Comparison of ENCODE assay signal across 18 cellular contexts in genomic region chr1:167128261-167129227, GRCh38. TPM values are rescaled to one million over a fixed set of nuclear protein-coding genes. Genes with fewer than 3 reads are reported as not detected.
DNase-seq lines count a peak whose midpoint lies in the region; ATAC-seq and TF ChIP-seq lines count a peak whose summit lies in the region.
"Had no signal": no experiment of that assay in that cellular context is flagged by ENCODE, and none has a peak within 500 bp of the region (broad histone marks: within the 10 kb centered on the region; RNA-seq: fewer than 3 reads in every experiment).

No MANE protein-coding gene starts in this region.

- 84% methylated on average over 17 of the region's 17 CpGs for WGBS in esophagus muscularis mucosa

- peaks cover 0 to 30% (median 0%) of the 10 kb centered on the region in 4 donors for H3K27me3 ChIP-seq in esophagus muscularis mucosa
- H3K27me3 ChIP-seq: BLaER1, SJCRH30, vagina had no signal

- H3K27ac Mint-ChIP-seq in stimulated activated naive CD8-positive, alpha-beta T cell treated with anti-CD3 and anti-CD28 coated beads, Interleukin-15, amount 100 ng/mL, for 72 hours: peak overlapping the region in 1 of 2 donors; percentile 0
- no peak overlapping the region for H3K27ac Mint-ChIP-seq in stimulated activated effector memory CD8-positive, alpha-beta T cell treated with anti-CD3 and anti-CD28 coated beads, Interleukin-12 subunit alpha, Interleukin-12 subunit beta, amount 100 ng/mL, for 72 hours
- H3K27ac Mint-ChIP-seq: activated naive CD4-positive, alpha-beta T cell treated with anti-CD3 and anti-CD28 coated beads for 36 hours had no signal

- no peak for ATAC-seq in stimulated activated naive CD8-positive, alpha-beta T cell treated with anti-CD3 and anti-CD28 coated beads, Interleukin-15, amount 100 ng/mL, for 72 hours
- ATAC-seq in stimulated activated effector memory CD8-positive, alpha-beta T cell treated with anti-CD3 and anti-CD28 coated beads, Interleukin-12 subunit alpha, Interleukin-12 subunit beta, amount 100 ng/mL, for 72 hours: no peak

- POLR2A ChIA-PET in GM10248 (lab: Yijun Ruan, JAX): no interaction called here

- H3K27ac ChIP-seq in esophagus muscularis mucosa (replicated peaks in 1 of 4): no peak overlapping the region
- H3K27ac ChIP-seq: BLaER1, SJCRH30, vagina, WERI-Rb-1 had no signal

- H3K9me3 Mint-ChIP-seq in stimulated activated naive CD8-positive, alpha-beta T cell treated with anti-CD3 and anti-CD28 coated beads, Interleukin-15, amount 100 ng/mL, for 72 hours: no peaks in the 10 kb centered on the region
- H3K9me3 Mint-ChIP-seq in stimulated activated effector memory CD8-positive, alpha-beta T cell treated with anti-CD3 and anti-CD28 coated beads, Interleukin-12 subunit alpha, Interleukin-12 subunit beta, amount 100 ng/mL, for 72 hours: no peaks in the 10 kb centered on the region
- H3K9me3 Mint-ChIP-seq: activated naive CD4-positive, alpha-beta T cell treated with anti-CD3 and anti-CD28 coated beads for 36 hours had no signal

- TF ChIP-seq POLR2A in esophagus muscularis mucosa (IDR thresholded peaks at IDR 0.05; ENCODE audit: low read depth): no peak

- no peak overlapping the region for H3K4me3 Mint-ChIP-seq in stimulated activated naive CD8-positive, alpha-beta T cell treated with anti-CD3 and anti-CD28 coated beads, Interleukin-15, amount 100 ng/mL, for 72 hours
- no peak overlapping the region for H3K4me3 Mint-ChIP-seq in stimulated activated effector memory CD8-positive, alpha-beta T cell treated with anti-CD3 and anti-CD28 coated beads, Interleukin-12 subunit alpha, Interleukin-12 subunit beta, amount 100 ng/mL, for 72 hours
- H3K4me3 Mint-ChIP-seq: activated naive CD4-positive, alpha-beta T cell treated with anti-CD3 and anti-CD28 coated beads for 36 hours had no signal

- no peak for TF ChIP-seq EP300 in esophagus muscularis mucosa (IDR thresholded peaks at IDR 0.05)

- peaks cover 33% of the 10 kb centered on the region for H3K27me3 Mint-ChIP-seq in stimulated activated naive CD8-positive, alpha-beta T cell treated with anti-CD3 and anti-CD28 coated beads, Interleukin-15, amount 100 ng/mL, for 72 hours

- intact Hi-C loops in esophagus muscularis mucosa (cut with DNase I): no loop called here

- peaks cover 0 to 29% (median 0%) of the 10 kb centered on the region in 4 donors for H3K36me3 ChIP-seq in esophagus muscularis mucosa
- H3K36me3 ChIP-seq: BLaER1, vagina, WERI-Rb-1 had no signal

- TF ChIP-seq CTCF in GM10248 (IDR thresholded peaks at IDR 0.05; ENCODE audit: control extremely low read depth, extremely low read depth, low read depth, missing control alignments) (peak; percentile 21), esophagus muscularis mucosa (IDR thresholded peaks at IDR 0.05) (no peak)

- CTCF ChIA-PET in GM10248 (lab: Yijun Ruan, JAX): interaction anchor here (1.1 kb wide), 1 partner anchor 69 kb away, joined by 4 read pairs; no protein-coding TSS in a partner anchor

- in situ Hi-C loops in ACHN (cut with HindIII; ENCODE audit: low pct_ligation_motif_present, low pct_unique_long_range_greater_than_20kb, low sequenced_read_pairs): no loop called here

- no peak overlapping the region for H3K4me3 ChIP-seq in esophagus muscularis mucosa
- H3K4me3 ChIP-seq: BLaER1, SJCRH30, vagina had no signal

- no peaks in the 10 kb centered on the region for H3K9me3 ChIP-seq in esophagus muscularis mucosa
- H3K9me3 ChIP-seq: BLaER1, SJCRH30, vagina had no signal

- H3K4me1 Mint-ChIP-seq in stimulated activated naive CD8-positive, alpha-beta T cell treated with anti-CD3 and anti-CD28 coated beads, Interleukin-15, amount 100 ng/mL, for 72 hours: no peaks in the 10 kb centered on the region
- no peaks in the 10 kb centered on the region for H3K4me1 Mint-ChIP-seq in stimulated activated effector memory CD8-positive, alpha-beta T cell treated with anti-CD3 and anti-CD28 coated beads, Interleukin-12 subunit alpha, Interleukin-12 subunit beta, amount 100 ng/mL, for 72 hours

- no peaks in the 10 kb centered on the region for H3K4me1 ChIP-seq in esophagus muscularis mucosa
- H3K4me1 ChIP-seq: SJCRH30, vagina had no signal

- DNase-seq in ACHN (peak; percentile 9), GM10248 (ENCODE audit: extremely low spot score) (no peak), OCI-M1 (lab: John Stamatoyannopoulos, UW) (peak; percentile 34), esophagus muscularis mucosa (ENCODE audit: extremely low spot score) (peak; percentile 85), COLO829 (ENCODE audit: low spot score) (no peak)
- no peak for DNase-seq in stimulated activated naive CD8-positive, alpha-beta T cell treated with anti-CD3 and anti-CD28 coated beads, Interleukin-15, amount 100 ng/mL, for 72 hours
- DNase-seq in stimulated activated effector memory CD8-positive, alpha-beta T cell treated with anti-CD3 and anti-CD28 coated beads, Interleukin-12 subunit alpha, Interleukin-12 subunit beta, amount 100 ng/mL, for 72 hours (ENCODE audit: low spot score in 2 of 2): no peak
- no peak for DNase-seq in stimulated activated CD4-positive, alpha-beta T cell treated with anti-CD3 and anti-CD28 coated beads, Interleukin-15, amount 100 ng/mL, for 24 hours
- DNase-seq: activated naive CD4-positive, alpha-beta T cell treated with anti-CD3 and anti-CD28 coated beads for 36 hours; H7; NCI-H1048; NCI-H524 treated with DMSO at 0.1 percent for 48 hours; retina; SJCRH30; stimulated activated CD4-positive, alpha-beta T cell treated with anti-CD3 and anti-CD28 coated beads, Interleukin-2, amount 100 ng/mL, for 48 hours; WERI-Rb-1 had no signal

- no peaks in the 10 kb centered on the region for H3K36me3 Mint-ChIP-seq in stimulated activated effector memory CD8-positive, alpha-beta T cell treated with anti-CD3 and anti-CD28 coated beads, Interleukin-12 subunit alpha, Interleukin-12 subunit beta, amount 100 ng/mL, for 72 hours

RNA-seq across cellular contexts. Expression of gene STYXL2, which starts 34.7 kb away (rescaled TPM):
- under 1 TPM in 2 of 4 donors, not detected in 2; 0.32 to 0.46 TPM for total RNA-seq in esophagus muscularis mucosa
- total RNA-seq: activated naive CD4-positive, alpha-beta T cell treated with anti-CD3 and anti-CD28 coated beads for 36 hours; vagina had no signal

RNA-seq across cellular contexts. Expression of gene GPA33, which starts 38.4 kb away (rescaled TPM):
- total RNA-seq in esophagus muscularis mucosa: under 1 TPM in 1 of 4 donors, not detected in 3; 0.57 TPM

Comparison
In these comparisons a context has a peak if more than half of its experiments do, and no peak if none do; other contexts are left out.
1. DNase-seq: peak in ACHN (single experiment), OCI-M1 (single experiment) and esophagus muscularis mucosa (single experiment); none in GM10248 (single experiment), stimulated activated naive CD8-positive, alpha-beta T cell treated with anti-CD3 and anti-CD28 coated beads, Interleukin-15, amount 100 ng/mL, for 72 hours (0 of 2), COLO829 (single experiment), stimulated activated effector memory CD8-positive, alpha-beta T cell treated with anti-CD3 and anti-CD28 coated beads, Interleukin-12 subunit alpha, Interleukin-12 subunit beta, amount 100 ng/mL, for 72 hours (0 of 2) and stimulated activated CD4-positive, alpha-beta T cell treated with anti-CD3 and anti-CD28 coated beads, Interleukin-15, amount 100 ng/mL, for 24 hours (single experiment).